13 cellular contexts compared by ENCODE assay signal in the genomic region with DNA sequence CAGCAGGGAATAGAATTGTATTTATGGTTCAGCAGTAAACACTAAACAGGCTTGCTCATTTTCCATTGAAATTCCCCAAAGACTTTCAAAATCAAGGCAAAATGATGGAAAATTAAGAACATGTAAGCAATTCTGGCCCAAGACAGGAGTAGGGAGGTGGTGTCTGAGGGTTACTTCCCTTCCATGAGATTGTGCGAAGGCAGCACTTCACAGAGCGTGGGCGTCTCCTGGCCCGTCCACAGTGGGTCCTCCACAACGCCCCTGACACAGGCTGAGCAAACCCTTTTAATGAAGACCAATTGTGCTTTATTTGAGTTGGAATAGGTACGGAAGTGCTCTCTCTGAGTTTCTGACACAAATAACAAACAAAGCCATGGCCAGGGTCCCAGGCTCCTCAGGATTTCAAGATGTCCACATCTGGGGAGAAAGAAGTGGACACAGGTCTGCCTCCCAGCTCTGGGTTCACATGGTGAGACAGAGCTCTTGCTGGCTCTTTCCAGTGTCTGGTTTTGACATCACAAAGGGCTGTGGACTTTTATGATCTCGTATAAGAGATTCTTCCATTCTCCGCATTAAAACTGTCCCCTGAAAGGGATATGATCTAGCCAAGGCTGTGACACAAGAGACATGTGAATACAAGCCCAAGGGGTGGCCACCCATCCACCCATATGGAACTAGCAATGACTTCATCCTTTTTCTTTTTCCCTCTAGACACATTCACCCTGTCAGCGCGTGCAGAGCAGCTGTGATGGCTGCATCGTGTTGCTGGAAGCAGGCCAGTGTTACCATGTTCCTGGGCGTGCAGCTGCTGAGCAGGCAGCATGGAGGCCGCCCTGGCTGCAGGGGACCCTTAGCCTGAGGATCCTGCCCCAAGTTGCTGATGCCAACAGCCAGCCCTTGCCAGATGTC.
DNase-seq lines count a peak whose midpoint lies in the region; ATAC-seq and TF ChIP-seq lines count a peak whose summit lies in the region.
"Had no signal": no experiment of that assay in that cellular context is flagged by ENCODE, and none has a peak within 500 bp of the region (broad histone marks: within the 10 kb centered on the region; RNA-seq: fewer than 3 reads in every experiment).

No MANE protein-coding gene starts in this region.

- peak overlapping the region in 1 of 2 experiments; percentile 58; a peak in 2 of 4 replicates for H4K8ac ChIP-seq in IMR-90 (ENCODE audit: low read depth in 2 of 2, low read length in 2 of 2)

- no peaks in the 10 kb centered on the region for H3K4me1 Mint-ChIP-seq in CD8-positive, alpha-beta memory T cell

- peak overlapping the region; percentile 49 for H4K91ac ChIP-seq in IMR-90 (ENCODE audit: insufficient read depth, low read depth, low read length)

- peak overlapping the region; percentile 5 for H3K14ac ChIP-seq in IMR-90 (replicated peaks; ENCODE audit: low read depth, low read length)

- no peak overlapping the region for H2BK5ac ChIP-seq in IMR-90 (ENCODE audit: low read depth, low read length, poor library complexity, severe bottlenecking)

- intact Hi-C loops in IMR-90 (cut with micrococcal nuclease) (loop anchor here (10.0 kb wide), 1 partner anchor 108 kb away; no protein-coding TSS in a partner anchor), heart right ventricle (cut with DNase I) (no loop called here)

- no peak overlapping the region for H3K4me2 ChIP-seq in IMR-90 (ENCODE audit: low read depth, low read length)

- H3K27me3 ChIP-seq in IMR-90 (ENCODE audit: control insufficient read depth, insufficient read depth, low read length) (no peaks in the 10 kb centered on the region), heart right ventricle (peaks cover 0 to 3% (median 0%) of the 10 kb centered on the region in 7 donors)
- no peaks in the 10 kb centered on the region for H3K27me3 ChIP-seq in CD8-positive, alpha-beta memory T cell (ENCODE audit: insufficient read depth, low read length, poor library complexity, severe bottlenecking)
- H3K27me3 ChIP-seq: tibial nerve had no signal

- 0 out of 2 replicates have a peak overlapping the region, but pooled peaks have one; percentile 3 for H4K5ac ChIP-seq in IMR-90 (ENCODE audit: low read depth, low read length)

- 0 out of 2 replicates have a peak, but pooled peaks have one; percentile 2 for TF ChIP-seq RAD21 in IMR-90 (IDR thresholded peaks at IDR 0.05; ENCODE audit: low read length)

- CTCF ChIA-PET in IMR-90 (lab: Yijun Ruan, JAX), result no interaction called here
- CTCF ChIA-PET in CD8-positive, alpha-beta memory T cell (lab: Charles Lee), result no interaction called here

- H4K20me1 ChIP-seq in IMR-90 (ENCODE audit: insufficient read depth, low read length), result no peaks in the 10 kb centered on the region

- DNase-seq in IMR-90 (peak; percentile 92), amniotic epithelial cell (ENCODE audit: low read depth) (peak; percentile 32), heart right ventricle (peak; percentile 51 to 55), NOMO-1 (lab: John Stamatoyannopoulos, UW; ENCODE audit: unreplicated experiment in 2 of 2) (no peak)
- DNase-seq in CD8-positive, alpha-beta memory T cell, result no peak
- DNase-seq in stimulated activated naive CD4-positive, alpha-beta T cell (lab: John Stamatoyannopoulos, UW), result no peak
- DNase-seq: aorta, islet precursor cell, NCI-H526 had no signal

- H3K9ac ChIP-seq in IMR-90 (ENCODE audit: low read depth, low read length), result no peak overlapping the region

- H3K79me1 ChIP-seq in IMR-90 (ENCODE audit: low read depth in 1 of 2, low read length in 2 of 2), result no peaks in the 10 kb centered on the region; a peak in 1 of 4 replicates

- H3K36me3 ChIP-seq in IMR-90 (ENCODE audit: control insufficient read depth, insufficient read depth, low read length) (no peaks in the 10 kb centered on the region), heart right ventricle (no peaks in the 10 kb centered on the region)
- no peaks in the 10 kb centered on the region for H3K36me3 ChIP-seq in CD8-positive, alpha-beta memory T cell (ENCODE audit: insufficient read depth, low read length)
- H3K36me3 ChIP-seq: tibial nerve had no signal

- dilution Hi-C loops in IMR-90 (cut with HindIII; ENCODE audit: low sequenced_read_pairs, unreplicated experiment), result no loop called here

- no peak for TF ChIP-seq POLR2A in IMR-90 (IDR thresholded peaks at IDR 0.05; ENCODE audit: low read depth, low read length)

- no peak overlapping the region for H3K56ac ChIP-seq in IMR-90 (ENCODE audit: extremely low read depth, insufficient read depth, low read length)

- H3K9me1 ChIP-seq in IMR-90 (ENCODE audit: insufficient read depth, low read length), result peaks cover 16% of the 10 kb centered on the region; the same call in 1 of the 2 replicates

- H3K27ac ChIP-seq in IMR-90 (ENCODE audit: insufficient read depth, low read length) (no peak overlapping the region), heart right ventricle (peak overlapping the region in 5 of 10 donors; percentile 13 to 70 (median 50)), skin epidermis (peak overlapping the region in 15 of 21 experiments; percentile 1 to 82 (median 54))
- H3K27ac ChIP-seq in CD8-positive, alpha-beta memory T cell (ENCODE audit: low read depth, low read length), result no peak overlapping the region
- H3K27ac ChIP-seq: HL-60, tibial nerve had no signal

- H3K4me1 ChIP-seq in IMR-90 (ENCODE audit: control insufficient read depth, insufficient read depth, low read length) (peaks cover 13% of the 10 kb centered on the region), heart right ventricle (peaks cover 0 to 14% (median 2%) of the 10 kb centered on the region in 9 donors)
- no peaks in the 10 kb centered on the region for H3K4me1 ChIP-seq in CD8-positive, alpha-beta memory T cell (ENCODE audit: insufficient read depth, low read length)

- peak overlapping the region; percentile 5; the same call in 1 of the 2 replicates for H3K18ac ChIP-seq in IMR-90 (ENCODE audit: low read depth, low read length)

- no peak overlapping the region for H3K4me3 Mint-ChIP-seq in CD8-positive, alpha-beta memory T cell

- H3K27me3 Mint-ChIP-seq in CD8-positive, alpha-beta memory T cell, result no peaks in the 10 kb centered on the region

- no CpG with 5 or more reads among the region's 13 CpGs for WGBS in IMR-90 (ENCODE audit: extremely low coverage in 2 of 2, insufficient read length in 1 of 2), 2 experiments
- 47 to 54% methylated on average over 13 of the region's 13 CpGs for WGBS in heart right ventricle, 2 donors

- no peak overlapping the region for H3K27ac Mint-ChIP-seq in CD8-positive, alpha-beta memory T cell

- TF ChIP-seq CTCF in IMR-90 (conservative IDR thresholded peaks at IDR 0.05; ENCODE audit: low read depth, low read length) (no peak), heart right ventricle (IDR thresholded peaks at IDR 0.05) (no peak)

- peak overlapping the region; percentile 84 for H3K4ac ChIP-seq in IMR-90 (ENCODE audit: low read depth, low read length)

- H3K36me3 Mint-ChIP-seq in CD8-positive, alpha-beta memory T cell, result no peaks in the 10 kb centered on the region

- H3K9me3 ChIP-seq in IMR-90 (ENCODE audit: control insufficient read depth, insufficient read depth, low read length), result no peaks in the 10 kb centered on the region
- H3K9me3 ChIP-seq in heart right ventricle, result no peaks in the 10 kb centered on the region
- no peaks in the 10 kb centered on the region for H3K9me3 ChIP-seq in CD8-positive, alpha-beta memory T cell (ENCODE audit: low read length)
- H3K9me3 ChIP-seq: tibial nerve had no signal

- H2BK15ac ChIP-seq in IMR-90 (ENCODE audit: low read depth, low read length), result peak overlapping the region; percentile 47; the same call in 2 of the 3 replicates

- BruUV-seq in IMR-90 (replicated peaks; lab: Mats Ljungman, UMichigan), result no TSS peak

- H2AK9ac ChIP-seq in IMR-90 (replicated peaks; ENCODE audit: low read depth, low read length, poor library complexity), result no peak overlapping the region

- peak overlapping the region; percentile 81 for H2AK5ac ChIP-seq in IMR-90 (ENCODE audit: low read depth, low read length)

- POLR2A ChIA-PET in IMR-90 (lab: Charles Lee; ENCODE audit: unreplicated experiment), result no interaction called here
- POLR2A ChIA-PET in CD8-positive, alpha-beta memory T cell (lab: Charles Lee), result no interaction called here

- in situ Hi-C loops in IMR-90 (cut with MboI; ENCODE audit: low sequenced_read_pairs), result no loop called here

- H3K23ac ChIP-seq in IMR-90 (ENCODE audit: low read depth, low read length), result 0 out of 2 replicates have a peak overlapping the region, but pooled peaks have one; percentile 4

- peak overlapping the region; percentile 53 for H2BK120ac ChIP-seq in IMR-90 (ENCODE audit: low read depth, low read length)

- H3K4me3 ChIP-seq in IMR-90 (ENCODE audit: insufficient read depth, low read depth, low read length) (no peak overlapping the region), heart right ventricle (no peak overlapping the region), skin epidermis (no peak overlapping the region)
- no peak overlapping the region for H3K4me3 ChIP-seq in CD8-positive, alpha-beta memory T cell (ENCODE audit: low read length)
- H3K4me3 ChIP-seq: tibial nerve had no signal

- H3K9me3 Mint-ChIP-seq in CD8-positive, alpha-beta memory T cell, result no peaks in the 10 kb centered on the region

- peak; percentile 47 for ATAC-seq in IMR-90 (ENCODE audit: low read depth)
- peak; percentile 49 to 78 (median 70) for ATAC-seq in heart right ventricle
- no peak for ATAC-seq in GM18907 (IDR thresholded peaks at IDR 0.05; ENCODE audit: unreplicated experiment)

- peak overlapping the region; percentile 83 for H2AFZ ChIP-seq in IMR-90 (replicated peaks; ENCODE audit: low read length, poor library complexity)

- peak overlapping the region; percentile 84 for H2BK20ac ChIP-seq in IMR-90 (ENCODE audit: low read depth, low read length)

TF ChIP-seq in IMR-90, 13 proteins besides CTCF, POLR2A, EP300 and RAD21 (continues in another document):
- TF ChIP-seq BHLHE40 (IDR thresholded peaks at IDR 0.05; ENCODE audit: low read depth, low read length) (peak; percentile 90), MXI1 (IDR thresholded peaks at IDR 0.05; ENCODE audit: borderline replicate concordance, low read depth, low read length) (peak; percentile 67; the same call in 1 of the 2 replicates)
- TF ChIP-seq, protein P1, sequence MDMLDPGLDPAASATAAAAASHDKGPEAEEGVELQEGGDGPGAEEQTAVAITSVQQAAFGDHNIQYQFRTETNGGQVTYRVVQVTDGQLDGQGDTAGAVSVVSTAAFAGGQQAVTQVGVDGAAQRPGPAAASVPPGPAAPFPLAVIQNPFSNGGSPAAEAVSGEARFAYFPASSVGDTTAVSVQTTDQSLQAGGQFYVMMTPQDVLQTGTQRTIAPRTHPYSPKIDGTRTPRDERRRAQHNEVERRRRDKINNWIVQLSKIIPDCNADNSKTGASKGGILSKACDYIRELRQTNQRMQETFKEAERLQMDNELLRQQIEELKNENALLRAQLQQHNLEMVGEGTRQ (IDR thresholded peaks at IDR 0.05; ENCODE audit: low read depth, low read length), result no peak

Comparison
In these comparisons a context has a peak if more than half of its experiments do, and no peak if none do; other contexts are left out.
1. DNase-seq: peak in IMR-90 (single experiment), amniotic epithelial cell (single experiment) and heart right ventricle (2 of 2); none in CD8-positive, alpha-beta memory T cell (0 of 5), NOMO-1 (0 of 2) and stimulated activated naive CD4-positive, alpha-beta T cell (0 of 6).
2. H3K27ac ChIP-seq: peak in skin epidermis (15 of 21); none in IMR-90 (single experiment) and CD8-positive, alpha-beta memory T cell (single experiment).